Comparison of ENCODE assay signal across 8 cellular contexts in genomic region chrX:71859637-71860036, GRCh38. TPM values are rescaled to one million over a fixed set of nuclear protein-coding genes. Genes with fewer than 3 reads are reported as not detected.
DNase-seq lines count a peak whose midpoint lies in the region; ATAC-seq, FAIRE-seq and TF ChIP-seq lines count a peak whose summit lies in the region.

No MANE protein-coding gene starts in this region.

- no peak for TF ChIP-seq POLR2A in K562 (conservative IDR thresholded peaks at IDR 0.05)

- peak; percentile 84 for FAIRE-seq in K562 (lab: Jason Lieb, UNC)

- TF ChIP-seq CTCF in BE2C (IDR thresholded peaks at IDR 0.05; ENCODE audit: low read depth, low read length) = peak; percentile 59
- peak; percentile 52; the same call in 1 of the 3 replicates for TF ChIP-seq CTCF in GM12872 (IDR thresholded peaks at IDR 0.05; ENCODE audit: insufficient read depth, low read depth, low read length)
- peak; percentile 60 to 70 (median 61) for TF ChIP-seq CTCF in K562 (IDR thresholded peaks at IDR 0.05 in 2 of 3, conservative IDR thresholded peaks at IDR 0.05 in 1 of 3; ENCODE audit: insufficient read depth in 2 of 3, low read depth in 1 of 3, low read length in 3 of 3)
- TF ChIP-seq CTCF in liver (IDR thresholded peaks at IDR 0.05; ENCODE audit: low read depth, low read length, missing input control) = peak; percentile 47

- TF ChIP-seq RAD21 in K562 (CRISPR knock-in tag; conservative IDR thresholded peaks at IDR 0.05 in 1 of 2, IDR thresholded peaks at IDR 0.05 in 1 of 2) (peak; percentile 55 to 62), liver (IDR thresholded peaks at IDR 0.05) (peak; percentile 69 to 80)

- no peak overlapping the region for H2AFZ ChIP-seq in K562 (ENCODE audit: low read depth, low read length)

- H4K20me1 ChIP-seq in K562 (replicated peaks; ENCODE audit: control insufficient read depth, insufficient read depth, low read length) = no peaks in the 10 kb centered on the region

- no peak overlapping the region for H3K27ac ChIP-seq in K562 (ENCODE audit: extremely low read depth, low read depth, low read length)
- H3K27ac ChIP-seq in liver (ENCODE audit: low read depth in 1 of 2, low read length in 2 of 2) = no peak overlapping the region

- ATAC-seq in K562 (peak; percentile 67), HG03521 (IDR thresholded peaks at IDR 0.05; ENCODE audit: unreplicated experiment) (no peak), HG03196 (IDR thresholded peaks at IDR 0.05; ENCODE audit: unreplicated experiment) (no peak), GM19395 (IDR thresholded peaks at IDR 0.05; ENCODE audit: unreplicated experiment) (no peak)

- H3K9me3 ChIP-seq in BE2C (no peaks in the 10 kb centered on the region), K562 (replicated peaks; ENCODE audit: control insufficient read depth, insufficient read depth, low read depth, low read length) (no peaks in the 10 kb centered on the region), liver (ENCODE audit: control insufficient read depth in 4 of 4, low read length in 3 of 4) (no peaks in the 10 kb centered on the region)

- H3K4me3 ChIP-seq in BE2C (ENCODE audit: low read depth, low read length) (no peak overlapping the region), K562 (no peak overlapping the region), liver (ENCODE audit: low read depth in 1 of 3, low read length in 3 of 3) (no peak overlapping the region)

- DNase-seq in BE2C (peak; percentile 54), NCI-H82 treated with DMSO at 0.1 percent for 48 hours (lab: John Stamatoyannopoulos, UW; ENCODE audit: unreplicated experiment) (peak; percentile 19), K562 (ENCODE audit: extremely low read depth in 1 of 4, low spot score in 3 of 4) (peak in 2 of 4 experiments; percentile 15 to 50)

- H3K36me3 ChIP-seq in BE2C (no peaks in the 10 kb centered on the region), K562 (ENCODE audit: control insufficient read depth, insufficient read depth, low read length) (no peaks in the 10 kb centered on the region), liver (ENCODE audit: control insufficient read depth in 4 of 4, insufficient read depth in 3 of 4, low read depth in 1 of 4, low read length in 3 of 4) (no peaks in the 10 kb centered on the region)

- H3K9ac ChIP-seq in K562 (ENCODE audit: insufficient read depth in 1 of 2, low read depth in 2 of 2, low read length in 2 of 2) (no peak overlapping the region), liver (ENCODE audit: low read depth in 1 of 2, low read length in 2 of 2) (no peak overlapping the region)

- POLR2A ChIA-PET in K562 (lab: Yijun Ruan, JAX) = interaction anchor here (0.6 to 0.8 kb wide), 2 partner anchors 10 to 11 kb away, joined by 3 to 7 read pairs; no protein-coding TSS in a partner anchor

- intact Hi-C loops in K562 (cut with micrococcal nuclease) = loop anchor here (1.0 kb wide), 1 partner anchor 189 kb away; no protein-coding TSS in a partner anchor

- TF ChIP-seq EP300 in K562 (IDR thresholded peaks at IDR 0.05; ENCODE audit: low read length) = no peak

- 0% methylated on average over 3 of the region's 3 CpGs for WGBS in K562 (ENCODE audit: insufficient coverage, low coverage, missing lambda C conversion rate)
- 3% methylated on average over 3 of the region's 3 CpGs for WGBS in liver

- H3K27me3 ChIP-seq in BE2C (peaks cover 1% of the 10 kb centered on the region), K562 (ENCODE audit: control insufficient read depth in 2 of 2, insufficient read depth in 2 of 2, low read length in 2 of 2) (peaks cover 0 to 12% of the 10 kb centered on the region in 2 experiments; a peak in 2 of 5 replicates), liver (ENCODE audit: control insufficient read depth in 4 of 4, insufficient read depth in 4 of 4, low read length in 3 of 4) (no peaks in the 10 kb centered on the region)

- no peak overlapping the region for H3K4me2 ChIP-seq in K562 (ENCODE audit: insufficient read depth, low read length)

- no peaks in the 10 kb centered on the region for H3K79me2 ChIP-seq in K562 (ENCODE audit: control insufficient read depth, insufficient read depth, low read length)

- H3K4me1 ChIP-seq in BE2C (no peaks in the 10 kb centered on the region), K562 (replicated peaks in 1 of 2; ENCODE audit: control insufficient read depth in 2 of 2, insufficient read depth in 2 of 2, low read length in 2 of 2) (no peaks in the 10 kb centered on the region; a peak in 2 of 5 replicates), liver (ENCODE audit: control insufficient read depth in 4 of 4, insufficient read depth in 4 of 4, low read length in 3 of 4) (no peaks in the 10 kb centered on the region)

- no TSS peak for BruUV-seq in K562 (replicated peaks; lab: Mats Ljungman, UMichigan)

- H3K9me1 ChIP-seq in K562 (ENCODE audit: control insufficient read depth, insufficient read depth, low read length) = peaks cover 2% of the 10 kb centered on the region

- CTCF ChIA-PET in K562 (lab: Yijun Ruan, JAX; ENCODE audit: low intra/inter-chr PET ratio) = no interaction called here

- in situ Hi-C loops in K562 (cut with MboI) = loop anchor here (25.0 kb wide), 1 partner anchor 197 kb away; the partner anchor contains the start of gene LOC101059915

TF ChIP-seq in K562, 482 proteins besides CTCF, POLR2A, EP300 and RAD21 (continues in another document):
- TF ChIP-seq RB1 (IDR thresholded peaks at IDR 0.05; ENCODE audit: low read depth) = 0 out of 2 replicates have a peak, but pooled peaks have one; percentile 19
- TF ChIP-seq ZNF217 (CRISPR knock-in tag; IDR thresholded peaks at IDR 0.05) = no peak
- 0 out of 2 replicates have a peak, but pooled peaks have one; percentile 13 for TF ChIP-seq ZNF384 (IDR thresholded peaks at IDR 0.05; ENCODE audit: low read depth, low read length)
- TF ChIP-seq KLF1 (tag; IDR thresholded peaks at IDR 0.05) = no peak
- no peak for TF ChIP-seq EP400 (IDR thresholded peaks at IDR 0.05)
- peak; percentile 25; the same call in 1 of the 2 replicates for TF ChIP-seq DEAF1 (CRISPR knock-in tag; IDR thresholded peaks at IDR 0.05)

TF ChIP-seq in liver, 16 proteins besides CTCF, POLR2A, EP300 and RAD21 (continues in another document):
- TF ChIP-seq TAF1 (conservative IDR thresholded peaks at IDR 0.05) (no peak), HNF4A (conservative IDR thresholded peaks at IDR 0.05) (no peak), EGR1 (IDR thresholded peaks at IDR 0.05; ENCODE audit: low read depth in 2 of 2) (no peak), SP1 (IDR thresholded peaks at IDR 0.05) (no peak), MAX (IDR thresholded peaks at IDR 0.05) (no peak), FOXA1 (IDR thresholded peaks at IDR 0.05) (no peak), GABPA (IDR thresholded peaks at IDR 0.05 in 1 of 2, conservative IDR thresholded peaks at IDR 0.05 in 1 of 2) (no peak), ZBTB33 (IDR thresholded peaks at IDR 0.05) (no peak), RXRA (IDR thresholded peaks at IDR 0.05) (no peak), NR2F2 (IDR thresholded peaks at IDR 0.05) (no peak), ATF3 (IDR thresholded peaks at IDR 0.05) (no peak), JUND (IDR thresholded peaks at IDR 0.05) (no peak)

RNA-seq across cellular contexts. Expression of gene NHSL2, which starts 51.0 kb away (rescaled TPM):
- 23.8 TPM for polyA plus RNA-seq in BE2C (2012; ENCODE audit: insufficient read depth, insufficient read length, low read depth)
- total RNA-seq in K562 (2011; cell fraction: chromatin; rRNA removed; ENCODE audit: low replicate concordance) = not detected in 2 replicates
- not detected in 2 replicates for total RNA-seq in K562 (2011; cell fraction: nucleolus; rRNA removed)
- total RNA-seq in K562 (2011; cell fraction: nucleoplasm; rRNA removed) = not detected in 2 replicates
- not detected in 2 replicates for total RNA-seq in K562 (2014; rRNA removed)
- total RNA-seq in K562 (2014; rRNA removed; fragmentation: Illumina TruSeq; extraction: Trizol) = not detected in 2 replicates
- not detected in 2 replicates for total RNA-seq in K562 (2015; rRNA removed; fragmentation: Illumina TruSeq; extraction: Trizol)
- total RNA-seq in K562 (2021) = 0.02 and 0.04 TPM in 2 replicates
- 0.03 TPM in 1 of 2 replicates, not detected in the other for polyA plus RNA-seq in K562 (2011; rRNA removed)
- polyA plus RNA-seq in K562 (2011; cell fraction: cytosol; rRNA removed) = not detected in 2 replicates
- not detected in 2 replicates for polyA plus RNA-seq in K562 (2011; cell fraction: nucleus; rRNA removed)
- 0.01 TPM in 1 of 2 replicates, not detected in the other for polyA plus RNA-seq in K562 (2012)
- polyA plus RNA-seq in K562 (2014; fragmentation: Illumina TruSeq; extraction: Trizol) = not detected in 2 replicates
- not detected for polyA plus RNA-seq in K562 (2014; fragmentation: Nextera tagmentation; extraction: Ambion mirVana)
- 0.01 TPM in 1 of 2 replicates, not detected in the other for polyA plus RNA-seq in K562 (2014; rRNA removed)
- polyA minus RNA-seq in K562 (2011; rRNA and poly(A)+ RNA removed) = not detected in 2 replicates
- not detected in 2 replicates for polyA minus RNA-seq in K562 (2011; cell fraction: cytosol; rRNA and poly(A)+ RNA removed)
- not detected in 2 replicates for polyA minus RNA-seq in K562 (2011; cell fraction: nucleus; rRNA and poly(A)+ RNA removed)
- total RNA-seq in liver = 1 to 10 TPM; 1.2 to 1.3 TPM
- under 1 TPM; 0.45 to 0.97 TPM for polyA plus RNA-seq in liver
